ENCODE assay signal across 19 cellular contexts in the genomic region with DNA sequence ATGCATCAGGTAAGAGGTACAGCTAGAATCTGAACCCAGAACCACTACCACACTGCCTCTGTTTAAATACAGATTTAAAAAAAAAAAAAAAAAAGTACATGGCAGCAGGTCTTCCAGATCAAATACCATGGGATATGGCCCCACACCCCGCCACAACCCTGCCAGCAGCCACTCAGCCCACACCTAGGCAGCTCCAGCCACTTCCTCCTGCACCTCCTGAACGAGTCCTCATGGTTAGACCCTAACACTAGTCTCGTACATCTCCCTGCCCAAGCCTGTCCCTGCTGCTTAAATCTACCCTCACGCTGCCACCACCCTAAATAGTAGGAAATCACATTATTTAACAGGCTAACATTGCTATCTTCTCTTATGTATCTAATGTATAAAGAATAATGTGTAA. TPM values are rescaled to one million over a fixed set of nuclear protein-coding genes. Genes with fewer than 3 reads are reported as not detected.
A peak's percentile ranks its signal among the peaks of the same experiment; 100 is the strongest.
DNase-seq lines count a peak whose midpoint lies in the region; ATAC-seq and TF ChIP-seq lines count a peak whose summit lies in the region.
"Had no signal": no experiment of that assay in that cellular context is flagged by ENCODE, and none has a peak within 500 bp of the region (broad histone marks: within the 10 kb centered on the region; RNA-seq: fewer than 3 reads in every experiment).

No MANE protein-coding gene starts in this region.

- no peak for DNase-seq in cardiac muscle cell (ENCODE audit: low read depth in 1 of 2, low spot score in 1 of 2)
- no peak for DNase-seq in cardiac septum (ENCODE audit: low spot score)
- DNase-seq in left colon, result peak in 1 of 2 donors; percentile 19
- no peak for DNase-seq in stimulated activated effector memory CD8-positive, alpha-beta T cell treated with anti-CD3 and anti-CD28 coated beads, Interleukin-12 subunit alpha, Interleukin-12 subunit beta, amount 100 ng/mL, for 72 hours (ENCODE audit: low spot score in 2 of 2)
- no peak for DNase-seq in H7
- DNase-seq in SKM-1 treated with dmso at 0.1 percent for 144 hours (lab: John Stamatoyannopoulos, UW; ENCODE audit: unreplicated experiment), result no peak
- DNase-seq: activated CD8-positive, alpha-beta memory T cell treated with anti-CD3 and anti-CD28 coated beads, Interleukin-2, amount 10 ng/mL, durations not matched to agents 7 days and 5 days; CD4-positive, CD25-positive, alpha-beta regulatory T cell; glutamatergic neuron; kidney; NCI-H1048; NCI-H226; RPMI8226; stimulated activated naive B cell treated with anti-CD40 and anti-IgM and Interleukin-4, amounts not matched to agents 10 μg/mL and 1 μg/mL and 100 μg/mL, for 72 hours; WERI-Rb-1 had no signal

- peaks cover 16 to 31% (median 22%) of the 10 kb centered on the region in 3 donors for H3K4me1 Mint-ChIP-seq in IgD-negative memory B cell
- H3K4me1 Mint-ChIP-seq in stimulated activated effector memory CD8-positive, alpha-beta T cell treated with anti-CD3 and anti-CD28 coated beads, Interleukin-12 subunit alpha, Interleukin-12 subunit beta, amount 100 ng/mL, for 72 hours, result peaks cover 45% of the 10 kb centered on the region

- H3K36me3 ChIP-seq in cardiac muscle cell, result peaks cover 4% of the 10 kb centered on the region
- peaks cover 1% of the 10 kb centered on the region; the same call in 1 of the 2 replicates for H3K36me3 ChIP-seq in H7 (replicated peaks; ENCODE audit: control insufficient read depth, insufficient read depth, low read length)

- H3K27ac ChIP-seq in cardiac muscle cell, result peak overlapping the region; percentile 86
- H3K27ac ChIP-seq: WERI-Rb-1 had no signal

- no peak for TF ChIP-seq CTCF in cardiac muscle cell (IDR thresholded peaks at IDR 0.05; ENCODE audit: low read depth, low read length)

- H3K27me3 ChIP-seq in cardiac muscle cell (no peaks in the 10 kb centered on the region), H7 (ENCODE audit: control insufficient read depth, insufficient read depth, low read length) (no peaks in the 10 kb centered on the region)

- H3K4me1 ChIP-seq in cardiac muscle cell (ENCODE audit: low read depth), result peaks cover 47% of the 10 kb centered on the region

- H3K9me3 Mint-ChIP-seq in IgD-negative memory B cell, result no peaks in the 10 kb centered on the region
- H3K9me3 Mint-ChIP-seq in stimulated activated effector memory CD8-positive, alpha-beta T cell treated with anti-CD3 and anti-CD28 coated beads, Interleukin-12 subunit alpha, Interleukin-12 subunit beta, amount 100 ng/mL, for 72 hours, result no peaks in the 10 kb centered on the region
- H3K9me3 Mint-ChIP-seq: activated CD4-positive, alpha-beta T cell treated with anti-CD3 and anti-CD28 coated beads, Interleukin-2, amount 10 ng/mL, durations not matched to agents 24 days and 14 days; activated T-helper 2 cell treated with anti-CD3 and anti-CD28 coated beads, Interferon-gamma antibody, Interleukin-2, Interleukin-4, amounts not matched to agents 10 μg/mL and 5 μg/mL and 100 μg/mL, durations not matched to agents 14 hours and 24 hours and 36 hours; CD4-positive, CD25-positive, alpha-beta regulatory T cell; stimulated activated naive B cell treated with anti-CD40 and anti-IgM and Interleukin-4, amounts not matched to agents 10 μg/mL and 1 μg/mL and 100 μg/mL, for 72 hours had no signal

- ATAC-seq in left colon, result peak; percentile 89
- ATAC-seq in stimulated activated effector memory CD8-positive, alpha-beta T cell treated with anti-CD3 and anti-CD28 coated beads, Interleukin-12 subunit alpha, Interleukin-12 subunit beta, amount 100 ng/mL, for 72 hours, result no peak
- ATAC-seq: activated CD8-positive, alpha-beta memory T cell treated with anti-CD3 and anti-CD28 coated beads, Interleukin-2, amount 10 ng/mL, durations not matched to agents 7 days and 5 days; SK-N-SH treated with all-trans-retinoic acid at 6 μM for 48 hours; stimulated activated naive B cell treated with anti-CD40 and anti-IgM and Interleukin-4, amounts not matched to agents 10 μg/mL and 1 μg/mL and 100 μg/mL, for 72 hours had no signal

- no peak overlapping the region for H3K4me3 ChIP-seq in cardiac muscle cell
- no peak overlapping the region for H3K4me3 ChIP-seq in H7 (ENCODE audit: insufficient read depth, low read depth, low read length)

- intact Hi-C loops in cardiac septum (cut with DNase I) (no loop called here), left colon (cut with DNase I, micrococcal nuclease) (no loop called here)

- H3K27ac Mint-ChIP-seq in IgD-negative memory B cell, result peak overlapping the region in 2 of 3 donors; percentile 40 to 66
- peak overlapping the region; percentile 76 for H3K27ac Mint-ChIP-seq in stimulated activated effector memory CD8-positive, alpha-beta T cell treated with anti-CD3 and anti-CD28 coated beads, Interleukin-12 subunit alpha, Interleukin-12 subunit beta, amount 100 ng/mL, for 72 hours
- H3K27ac Mint-ChIP-seq: activated CD4-positive, alpha-beta T cell treated with anti-CD3 and anti-CD28 coated beads, Interleukin-2, amount 10 ng/mL, durations not matched to agents 24 days and 14 days; activated CD8-positive, alpha-beta memory T cell treated with anti-CD3 and anti-CD28 coated beads, Interleukin-2, amount 10 ng/mL, durations not matched to agents 7 days and 5 days; activated T-helper 2 cell treated with anti-CD3 and anti-CD28 coated beads, Interferon-gamma antibody, Interleukin-2, Interleukin-4, amounts not matched to agents 10 μg/mL and 5 μg/mL and 100 μg/mL, durations not matched to agents 14 hours and 24 hours and 36 hours; stimulated activated naive B cell treated with anti-CD40 and anti-IgM and Interleukin-4, amounts not matched to agents 10 μg/mL and 1 μg/mL and 100 μg/mL, for 72 hours had no signal

- no peaks in the 10 kb centered on the region for H3K27me3 Mint-ChIP-seq in IgD-negative memory B cell
- H3K27me3 Mint-ChIP-seq: activated CD4-positive, alpha-beta T cell treated with anti-CD3 and anti-CD28 coated beads, Interleukin-2, amount 10 ng/mL, durations not matched to agents 24 days and 14 days; activated CD8-positive, alpha-beta memory T cell treated with anti-CD3 and anti-CD28 coated beads, Interleukin-2, amount 10 ng/mL, durations not matched to agents 7 days and 5 days; CD4-positive, CD25-positive, alpha-beta regulatory T cell; stimulated activated naive B cell treated with anti-CD40 and anti-IgM and Interleukin-4, amounts not matched to agents 10 μg/mL and 1 μg/mL and 100 μg/mL, for 72 hours had no signal

- no peaks in the 10 kb centered on the region for H3K9me3 ChIP-seq in cardiac muscle cell (ENCODE audit: low read depth)

- peaks cover 5% of the 10 kb centered on the region for H3K36me3 Mint-ChIP-seq in IgD-negative memory B cell
- H3K36me3 Mint-ChIP-seq in stimulated activated effector memory CD8-positive, alpha-beta T cell treated with anti-CD3 and anti-CD28 coated beads, Interleukin-12 subunit alpha, Interleukin-12 subunit beta, amount 100 ng/mL, for 72 hours, result peaks cover 22% of the 10 kb centered on the region

- peak overlapping the region in 1 of 4 donors; percentile 56 for H3K4me3 Mint-ChIP-seq in IgD-negative memory B cell
- H3K4me3 Mint-ChIP-seq in stimulated activated effector memory CD8-positive, alpha-beta T cell treated with anti-CD3 and anti-CD28 coated beads, Interleukin-12 subunit alpha, Interleukin-12 subunit beta, amount 100 ng/mL, for 72 hours, result no peak overlapping the region
- H3K4me3 Mint-ChIP-seq: activated CD4-positive, alpha-beta T cell treated with anti-CD3 and anti-CD28 coated beads, Interleukin-2, amount 10 ng/mL, durations not matched to agents 24 days and 14 days; activated CD8-positive, alpha-beta memory T cell treated with anti-CD3 and anti-CD28 coated beads, Interleukin-2, amount 10 ng/mL, durations not matched to agents 7 days and 5 days; CD4-positive, CD25-positive, alpha-beta regulatory T cell had no signal

RNA-seq across cellular contexts. Expression of a gene that starts 12.6 kb away (rescaled TPM):
- total RNA-seq in cardiac muscle cell (59.4 and 67.5 TPM in 2 replicates), cardiac septum (135 TPM), left colon (10 to 100 TPM; 61.5 to 66.8 TPM)
- polyA plus RNA-seq in cardiac muscle cell (60.1 and 71.4 TPM in 2 replicates), IgD-negative memory B cell (27.8 TPM)
- total RNA-seq in H7 (2014; rRNA removed; shearing (Covaris generic)), result 60.0 and 70.2 TPM in 2 replicates

RNA-seq across cellular contexts. Expression of a gene that starts 13.1 kb away (rescaled TPM):
- total RNA-seq in cardiac muscle cell (14.2 and 17.3 TPM in 2 replicates), cardiac septum (31.2 TPM), left colon (10 to 100 TPM; 53.2 to 58.5 TPM)
- polyA plus RNA-seq in cardiac muscle cell (13.3 and 13.7 TPM in 2 replicates), IgD-negative memory B cell (26.8 TPM)
- total RNA-seq in H7 (2014; rRNA removed; shearing (Covaris generic)), result 14.2 and 14.7 TPM in 2 replicates
